Comparison of ENCODE assay signal across 10 cellular contexts in genomic region chr7:55534916-55535636, GRCh38. TPM values are rescaled to one million over a fixed set of nuclear protein-coding genes. Genes with fewer than 3 reads are reported as not detected.
DNase-seq lines count a peak whose midpoint lies in the region; ATAC-seq, FAIRE-seq and TF ChIP-seq lines count a peak whose summit lies in the region.
"Had no signal": no experiment of that assay in that cellular context is flagged by ENCODE, and none has a peak within 500 bp of the region (broad histone marks: within the 10 kb centered on the region; RNA-seq: fewer than 3 reads in every experiment).

No MANE protein-coding gene starts in this region.

- no peak overlapping the region for H3K4me3 ChIP-seq in skeletal muscle satellite cell (ENCODE audit: low read length)

- FAIRE-seq in GM12892 (lab: Jason Lieb, UNC): no peak

- no peaks in the 10 kb centered on the region for H3K27me3 Mint-ChIP-seq in activated naive CD8-positive, alpha-beta T cell treated with anti-CD3 and anti-CD28 coated beads, Interleukin-2, amount 50 U/mL, for 24 hours

- H3K9ac ChIP-seq in skeletal muscle satellite cell (ENCODE audit: low read depth, low read length): no peak overlapping the region

- H3K27ac Mint-ChIP-seq in activated naive CD8-positive, alpha-beta T cell treated with anti-CD3 and anti-CD28 coated beads, Interleukin-2, amount 50 U/mL, for 24 hours: peak overlapping the region; percentile 98
- H3K27ac Mint-ChIP-seq: endodermal cell had no signal

- H3K9me3 ChIP-seq in skeletal muscle satellite cell (replicated peaks; ENCODE audit: low read length): no peaks in the 10 kb centered on the region

- peaks cover 24% of the 10 kb centered on the region for H3K36me3 Mint-ChIP-seq in activated naive CD8-positive, alpha-beta T cell treated with anti-CD3 and anti-CD28 coated beads, Interleukin-2, amount 50 U/mL, for 24 hours (ENCODE audit: low read depth)

- ATAC-seq in HG03095 (IDR thresholded peaks at IDR 0.05; ENCODE audit: unreplicated experiment) (peak; percentile 9), GM21528 (IDR thresholded peaks at IDR 0.05; ENCODE audit: low FRiP score, unreplicated experiment) (no peak), HG02938 (IDR thresholded peaks at IDR 0.05; ENCODE audit: unreplicated experiment) (no peak)
- no peak for ATAC-seq in activated naive CD8-positive, alpha-beta T cell treated with anti-CD3 and anti-CD28 coated beads, Interleukin-2, amount 50 U/mL, for 24 hours

- peaks cover 58% of the 10 kb centered on the region for H3K4me1 ChIP-seq in skeletal muscle satellite cell (ENCODE audit: control insufficient read depth, insufficient read depth, low read length)

- H3K9me3 Mint-ChIP-seq in activated naive CD8-positive, alpha-beta T cell treated with anti-CD3 and anti-CD28 coated beads, Interleukin-2, amount 50 U/mL, for 24 hours: no peaks in the 10 kb centered on the region
- H3K9me3 Mint-ChIP-seq: endodermal cell had no signal

- peak; percentile 79 for TF ChIP-seq POLR2A in GM12892 (IDR thresholded peaks at IDR 0.05; ENCODE audit: low read depth, low read length)

- peaks cover 96% of the 10 kb centered on the region for H3K4me1 Mint-ChIP-seq in activated naive CD8-positive, alpha-beta T cell treated with anti-CD3 and anti-CD28 coated beads, Interleukin-2, amount 50 U/mL, for 24 hours

- no peaks in the 10 kb centered on the region for H3K27me3 ChIP-seq in skeletal muscle satellite cell (ENCODE audit: control insufficient read depth, insufficient read depth, low read length)

- DNase-seq in GM12892 (ENCODE audit: insufficient read length) (no peak), COR-L47 (lab: John Stamatoyannopoulos, UW) (no peak), cerebellar cortex (ENCODE audit: low spot score) (no peak)
- peak; percentile 26 for DNase-seq in activated naive CD8-positive, alpha-beta T cell treated with anti-CD3 and anti-CD28 coated beads, Interleukin-2, amount 50 U/mL, for 24 hours
- DNase-seq: endodermal cell, NCI-H345 had no signal

- peak overlapping the region; percentile 28 for H3K4me2 ChIP-seq in skeletal muscle satellite cell (ENCODE audit: low read length)

- peak overlapping the region; percentile 69 for H3K4me3 Mint-ChIP-seq in activated naive CD8-positive, alpha-beta T cell treated with anti-CD3 and anti-CD28 coated beads, Interleukin-2, amount 50 U/mL, for 24 hours
- H3K4me3 Mint-ChIP-seq: endodermal cell had no signal

- no peaks in the 10 kb centered on the region for H3K36me3 ChIP-seq in skeletal muscle satellite cell (ENCODE audit: insufficient read depth, low read length)

RNA-seq across cellular contexts. Expression of gene VOPP1, which starts 37.2 kb away (rescaled TPM):
- polyA plus RNA-seq in GM12892 (2012; ENCODE audit: missing spikeins): 210 TPM
- 31.9 and 38.2 TPM in 2 replicates for total RNA-seq in skeletal muscle satellite cell (2012; rRNA removed)
